Comparison of ENCODE assay signal across 2 cellular contexts in genomic region chr15:92809064-92809879, GRCh38.
TF ChIP-seq lines count a peak whose summit lies in the region.

No MANE protein-coding gene starts in this region.

TF ChIP-seq in A549, 52 proteins besides CTCF, POLR2A, EP300 and RAD21 (continued from another document):
- TF ChIP-seq NFE2L2 (conservative IDR thresholded peaks at IDR 0.05; ENCODE audit: low read length) (no peak; the same call in 1 of the 2 replicates), KDM1A (IDR thresholded peaks at IDR 0.05; ENCODE audit: low read depth) (no peak), HEYL (CRISPR knock-in tag; IDR thresholded peaks at IDR 0.05) (peak; percentile 74), FOXS1 (CRISPR knock-in tag; IDR thresholded peaks at IDR 0.05) (peak; percentile 51; the same call in 1 of the 2 replicates), CEBPB (IDR thresholded peaks at IDR 0.05) (peak in 1 of 2 experiments; percentile 39; a peak in 1 of 4 replicates), JUN (IDR thresholded peaks at IDR 0.05) (peak; percentile 93 to 97), HDAC2 (IDR thresholded peaks at IDR 0.05) (no peak), E2F6 (IDR thresholded peaks at IDR 0.05; ENCODE audit: borderline replicate concordance, low read depth) (peak; percentile 97), FOSL2 (IDR thresholded peaks at IDR 0.05) (no peak), FOSL2 (CRISPR knock-in tag; IDR thresholded peaks at IDR 0.05) (peak; percentile 70), RFX5 (IDR thresholded peaks at IDR 0.05) (peak; percentile 45; the same call in 1 of the 2 replicates), HMGXB4 (CRISPR knock-in tag; IDR thresholded peaks at IDR 0.05; ENCODE audit: borderline replicate concordance) (peak; percentile 78; the same call in 1 of the 2 replicates), BHLHE40 (IDR thresholded peaks at IDR 0.05; ENCODE audit: low read depth, low read length) (peak; percentile 34), MAZ (IDR thresholded peaks at IDR 0.05; ENCODE audit: borderline replicate concordance, low read depth, low read length) (peak; percentile 98), HOXA7 (CRISPR knock-in tag; IDR thresholded peaks at IDR 0.05) (0 out of 2 replicates have a peak, but pooled peaks have one; percentile 66), MAFK (IDR thresholded peaks at IDR 0.05; ENCODE audit: partially characterized antibody) (no peak)
- TF ChIP-seq, protein P1, sequence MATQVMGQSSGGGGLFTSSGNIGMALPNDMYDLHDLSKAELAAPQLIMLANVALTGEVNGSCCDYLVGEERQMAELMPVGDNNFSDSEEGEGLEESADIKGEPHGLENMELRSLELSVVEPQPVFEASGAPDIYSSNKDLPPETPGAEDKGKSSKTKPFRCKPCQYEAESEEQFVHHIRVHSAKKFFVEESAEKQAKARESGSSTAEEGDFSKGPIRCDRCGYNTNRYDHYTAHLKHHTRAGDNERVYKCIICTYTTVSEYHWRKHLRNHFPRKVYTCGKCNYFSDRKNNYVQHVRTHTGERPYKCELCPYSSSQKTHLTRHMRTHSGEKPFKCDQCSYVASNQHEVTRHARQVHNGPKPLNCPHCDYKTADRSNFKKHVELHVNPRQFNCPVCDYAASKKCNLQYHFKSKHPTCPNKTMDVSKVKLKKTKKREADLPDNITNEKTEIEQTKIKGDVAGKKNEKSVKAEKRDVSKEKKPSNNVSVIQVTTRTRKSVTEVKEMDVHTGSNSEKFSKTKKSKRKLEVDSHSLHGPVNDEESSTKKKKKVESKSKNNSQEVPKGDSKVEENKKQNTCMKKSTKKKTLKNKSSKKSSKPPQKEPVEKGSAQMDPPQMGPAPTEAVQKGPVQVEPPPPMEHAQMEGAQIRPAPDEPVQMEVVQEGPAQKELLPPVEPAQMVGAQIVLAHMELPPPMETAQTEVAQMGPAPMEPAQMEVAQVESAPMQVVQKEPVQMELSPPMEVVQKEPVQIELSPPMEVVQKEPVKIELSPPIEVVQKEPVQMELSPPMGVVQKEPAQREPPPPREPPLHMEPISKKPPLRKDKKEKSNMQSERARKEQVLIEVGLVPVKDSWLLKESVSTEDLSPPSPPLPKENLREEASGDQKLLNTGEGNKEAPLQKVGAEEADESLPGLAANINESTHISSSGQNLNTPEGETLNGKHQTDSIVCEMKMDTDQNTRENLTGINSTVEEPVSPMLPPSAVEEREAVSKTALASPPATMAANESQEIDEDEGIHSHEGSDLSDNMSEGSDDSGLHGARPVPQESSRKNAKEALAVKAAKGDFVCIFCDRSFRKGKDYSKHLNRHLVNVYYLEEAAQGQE (IDR thresholded peaks at IDR 0.05) = no peak
- TF ChIP-seq, protein P2, sequence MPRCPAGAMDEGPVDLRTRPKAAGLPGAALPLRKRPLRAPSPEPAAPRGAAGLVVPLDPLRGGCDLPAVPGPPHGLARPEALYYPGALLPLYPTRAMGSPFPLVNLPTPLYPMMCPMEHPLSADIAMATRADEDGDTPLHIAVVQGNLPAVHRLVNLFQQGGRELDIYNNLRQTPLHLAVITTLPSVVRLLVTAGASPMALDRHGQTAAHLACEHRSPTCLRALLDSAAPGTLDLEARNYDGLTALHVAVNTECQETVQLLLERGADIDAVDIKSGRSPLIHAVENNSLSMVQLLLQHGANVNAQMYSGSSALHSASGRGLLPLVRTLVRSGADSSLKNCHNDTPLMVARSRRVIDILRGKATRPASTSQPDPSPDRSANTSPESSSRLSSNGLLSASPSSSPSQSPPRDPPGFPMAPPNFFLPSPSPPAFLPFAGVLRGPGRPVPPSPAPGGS (IDR thresholded peaks at IDR 0.05) = peak; percentile 88
- TF ChIP-seq, protein P3, sequence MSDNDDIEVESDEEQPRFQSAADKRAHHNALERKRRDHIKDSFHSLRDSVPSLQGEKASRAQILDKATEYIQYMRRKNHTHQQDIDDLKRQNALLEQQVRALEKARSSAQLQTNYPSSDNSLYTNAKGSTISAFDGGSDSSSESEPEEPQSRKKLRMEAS (IDR thresholded peaks at IDR 0.05) = peak; percentile 100
- TF ChIP-seq, protein P4, sequence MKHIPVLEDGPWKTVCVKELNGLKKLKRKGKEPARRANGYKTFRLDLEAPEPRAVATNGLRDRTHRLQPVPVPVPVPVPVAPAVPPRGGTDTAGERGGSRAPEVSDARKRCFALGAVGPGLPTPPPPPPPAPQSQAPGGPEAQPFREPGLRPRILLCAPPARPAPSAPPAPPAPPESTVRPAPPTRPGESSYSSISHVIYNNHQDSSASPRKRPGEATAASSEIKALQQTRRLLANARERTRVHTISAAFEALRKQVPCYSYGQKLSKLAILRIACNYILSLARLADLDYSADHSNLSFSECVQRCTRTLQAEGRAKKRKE (CRISPR knock-in tag; IDR thresholded peaks at IDR 0.05; ENCODE audit: low read depth) = peak; percentile 73

TF ChIP-seq in K562, 482 proteins besides CTCF, POLR2A, EP300 and RAD21 (continued from another document and continues in another):
- no peak for TF ChIP-seq CEBPZ (IDR thresholded peaks at IDR 0.05; ENCODE audit: borderline replicate concordance, low read depth, low read length)
- TF ChIP-seq BMI1 (IDR thresholded peaks at IDR 0.05; ENCODE audit: low read length) = no peak
- no peak for TF ChIP-seq ZNF124 (CRISPR knock-in tag; IDR thresholded peaks at IDR 0.05)
- TF ChIP-seq RBM15 (IDR thresholded peaks at IDR 0.05; ENCODE audit: insufficient read depth, low read length) = no peak
- no peak for TF ChIP-seq FOXO4 (CRISPR knock-in tag; IDR thresholded peaks at IDR 0.05)
- TF ChIP-seq DDX20 (tag; IDR thresholded peaks at IDR 0.05; ENCODE audit: low read depth) = no peak
- TF ChIP-seq ZNF445 (CRISPR knock-in tag; IDR thresholded peaks at IDR 0.05; ENCODE audit: low read depth) = no peak
- TF ChIP-seq ZNF639 (CRISPR knock-in tag; conservative IDR thresholded peaks at IDR 0.05 in 1 of 2, IDR thresholded peaks at IDR 0.05 in 1 of 2) = peak in 1 of 2 experiments; percentile 83; a peak in 2 of 4 replicates
- peak; percentile 93 for TF ChIP-seq NEUROD1 (IDR thresholded peaks at IDR 0.05; ENCODE audit: borderline replicate concordance, low read depth, low read length, partially characterized antibody)
- peak in 1 of 2 experiments; percentile 69; a peak in 1 of 4 replicates for TF ChIP-seq KDM4B (IDR thresholded peaks at IDR 0.05; ENCODE audit: borderline replicate concordance in 2 of 2, low read depth in 1 of 2)
- no peak for TF ChIP-seq SMAD2 (IDR thresholded peaks at IDR 0.05; ENCODE audit: low read depth, low read length)
- no peak for TF ChIP-seq JUNB (CRISPR knock-in tag; conservative IDR thresholded peaks at IDR 0.05)
- TF ChIP-seq ZBTB1 (CRISPR knock-in tag; IDR thresholded peaks at IDR 0.05; ENCODE audit: borderline replicate concordance, low read depth) = 0 out of 2 replicates have a peak, but pooled peaks have one; percentile 75
- no peak for TF ChIP-seq ZBTB5 (IDR thresholded peaks at IDR 0.05)
- no peak for TF ChIP-seq HIVEP1 (CRISPR knock-in tag; IDR thresholded peaks at IDR 0.05)
- no peak for TF ChIP-seq SMAD1 (IDR thresholded peaks at IDR 0.05; ENCODE audit: low read depth, low read length, partially characterized antibody)
- TF ChIP-seq ZBTB11 (CRISPR knock-in tag; IDR thresholded peaks at IDR 0.05) = peak in 1 of 3 experiments; percentile 83; a peak in 2 of 6 replicates
- peak; percentile 96 for TF ChIP-seq GABPB1 (CRISPR knock-in tag; IDR thresholded peaks at IDR 0.05)
- peak; percentile 59 for TF ChIP-seq FOSL1 (tag; conservative IDR thresholded peaks at IDR 0.05)
- TF ChIP-seq HOXB6 (CRISPR knock-in tag; IDR thresholded peaks at IDR 0.05; ENCODE audit: borderline replicate concordance) = no peak
- peak; percentile 30; the same call in 1 of the 2 replicates for TF ChIP-seq CBFA2T2 (conservative IDR thresholded peaks at IDR 0.05)
- TF ChIP-seq CREM (IDR thresholded peaks at IDR 0.05; ENCODE audit: low read depth) = peak; percentile 67
- peak; percentile 80; the same call in 1 of the 2 replicates for TF ChIP-seq ESRRA (IDR thresholded peaks at IDR 0.05; ENCODE audit: borderline replicate concordance, low read depth)
